33 cellular contexts compared by ENCODE assay signal in the genomic region with DNA sequence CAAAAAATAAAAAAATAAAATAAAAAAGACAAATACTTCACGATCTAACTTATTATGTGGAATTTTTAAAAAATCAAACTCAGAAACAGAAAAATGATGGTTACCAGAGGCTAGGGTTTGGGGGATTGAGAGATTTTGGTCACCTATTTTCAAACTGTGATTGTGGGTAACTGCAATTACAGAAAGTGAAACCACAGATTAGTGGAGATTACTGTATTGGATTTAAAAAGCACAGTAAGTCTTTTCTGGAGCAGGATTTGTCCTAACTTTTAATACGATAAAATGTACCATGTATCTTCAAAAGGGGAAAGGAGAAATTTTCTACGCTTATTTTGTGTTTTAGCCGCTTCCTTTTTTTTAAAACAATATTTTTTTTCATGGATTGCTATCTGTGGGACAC.
"Had no signal": no experiment of that assay in that cellular context is flagged by ENCODE, and none has a peak within 500 bp of the region (broad histone marks: within the 10 kb centered on the region; RNA-seq: fewer than 3 reads in every experiment).

No MANE protein-coding gene starts in this region.

- H3K9ac ChIP-seq: KMS-11 had no signal

- H3K9me3 ChIP-seq: Peyer's patch, SJSA1 had no signal

- FAIRE-seq: bronchial epithelial cell had no signal

- H3K4me2 ChIP-seq: KMS-11 had no signal

- H3K27me3 ChIP-seq: Peyer's patch, SJSA1 had no signal

- H3K36me3 ChIP-seq: Peyer's patch, SJSA1, WERI-Rb-1 had no signal

- H3K4me1 ChIP-seq: Peyer's patch, SJSA1 had no signal

- DNase-seq: activated CD4-positive, alpha-beta memory T cell treated with anti-CD3 and anti-CD28 coated beads, Interleukin-2, amount 10 ng/mL, durations not matched to agents 7 days and 5 days; activated CD4-positive, alpha-beta T cell treated with anti-CD3 and anti-CD28 coated beads for 1 hour; activated CD4-positive, alpha-beta T cell treated with anti-CD3 and anti-CD28 coated beads for 48 hours; activated CD4-positive, CD25-positive, alpha-beta regulatory T cell; activated CD8-positive, alpha-beta memory T cell treated with anti-CD3 and anti-CD28 coated beads for 24 hours; activated CD8-positive, alpha-beta memory T cell treated with anti-CD3 and anti-CD28 coated beads, Interleukin-2, amount 10 ng/mL, durations not matched to agents 7 days and 5 days; activated CD8-positive, alpha-beta memory T cell treated with anti-CD3 and anti-CD28 coated beads, Interleukin-2, amount 50 U/mL, for 48 hours; activated effector memory CD4-positive, alpha-beta T cell treated with Interleukin-2 at 50 U/mL for 16 hours; activated naive CD4-positive, alpha-beta T cell treated with anti-CD3 and anti-CD28 coated beads, Interleukin-2, amount 10 ng/mL, durations not matched to agents 7 days and 5 days; activated naive CD8-positive, alpha-beta T cell treated with anti-CD3 and anti-CD28 coated beads, Interleukin-2, amount 50 U/mL, for 24 hours; activated T-cell treated with anti-CD3 and anti-CD28 coated beads, Interleukin-2, amount 50 U/mL, for 48 hours; anterior cingulate cortex; central memory CD4-positive, alpha-beta T cell; NCI-H1092 treated with DMSO at 0.1 percent for 48 hours; NCI-H1417 treated with DMSO at 0.1 percent for 48 hours; NCI-H187 treated with DMSO at 0.1 percent for 48 hours; NCI-H2081; NCI-H2171 treated with DMSO at 0.1 percent for 48 hours; NCI-H2227 treated with DMSO at 0.1 percent for 48 hours; NCI-H446; NCI-H510A treated with DMSO at 0.1 percent for 48 hours; NCI-H526 treated with DMSO at 0.1 percent for 48 hours; NCI-H774; Peyer's patch; RPMI8226; SHP77 treated with DMSO at 0.1 percent for 48 hours; SW 1271; T-helper 1 cell; T1000; WERI-Rb-1 had no signal

- ATAC-seq: activated CD8-positive, alpha-beta memory T cell treated with anti-CD3 and anti-CD28 coated beads, Interleukin-2, amount 10 ng/mL, durations not matched to agents 7 days and 5 days; activated naive CD8-positive, alpha-beta T cell treated with anti-CD3 and anti-CD28 coated beads, Interleukin-2, amount 50 U/mL, for 24 hours had no signal

- H3K27ac ChIP-seq: KMS-11, Peyer's patch, SJSA1, WERI-Rb-1 had no signal

- H3K4me3 ChIP-seq: Peyer's patch, SJSA1 had no signal
